Comparison of ENCODE assay signal across 16 cellular contexts in genomic region chr6:114167583-114168576, GRCh38.
DNase-seq lines count a peak whose midpoint lies in the region; TF ChIP-seq lines count a peak whose summit lies in the region.
"Had no signal": no experiment of that assay in that cellular context is flagged by ENCODE, and none has a peak within 500 bp of the region (broad histone marks: within the 10 kb centered on the region; RNA-seq: fewer than 3 reads in every experiment).

No MANE protein-coding gene starts in this region.

- H3K79me1 ChIP-seq in trophoblast cell (ENCODE audit: low read length): peaks cover 1% of the 10 kb centered on the region

- no peak overlapping the region for H3K4me2 ChIP-seq in trophoblast cell (ENCODE audit: low read length)

- H3K36me3 ChIP-seq in endodermal cell (ENCODE audit: control insufficient read depth, insufficient read depth, low read length) (no peaks in the 10 kb centered on the region), trophoblast cell (ENCODE audit: control insufficient read depth in 1 of 2, insufficient read depth in 2 of 2, low read length in 2 of 2) (no peaks in the 10 kb centered on the region)

- no peaks in the 10 kb centered on the region for H3K79me2 ChIP-seq in trophoblast cell (ENCODE audit: control insufficient read depth, insufficient read depth, low read length, poor library complexity)

- DNase-seq in ELF-1 (ENCODE audit: low read depth, low spot score): peak; percentile 30
- peak; percentile 26 for DNase-seq in HuH-7 (ENCODE audit: low spot score)
- DNase-seq in endodermal cell: no peak
- DNase-seq in trophoblast cell: no peak
- no peak for DNase-seq in stimulated activated CD4-positive, alpha-beta T cell treated with anti-CD3 and anti-CD28 coated beads, Interleukin-2, amount 100 ng/mL, for 24 hours
- DNase-seq in NCI-H2029 (lab: John Stamatoyannopoulos, UW): no peak
- no peak for DNase-seq in RPMI8226
- DNase-seq: ACHN; Calu3; CD4-positive, CD25-positive, alpha-beta regulatory T cell; DMS79; GOT3; NCI-H1436 treated with DMSO at 0.1 percent for 48 hours; NCI-H446; NCI-H774; SIG-M5 had no signal

- H3K9me3 ChIP-seq in endodermal cell (ENCODE audit: control insufficient read depth, low read length) (no peaks in the 10 kb centered on the region), trophoblast cell (ENCODE audit: insufficient read depth, low read depth, low read length) (no peaks in the 10 kb centered on the region)

- H3K27ac ChIP-seq in endodermal cell (ENCODE audit: low read depth, low read length): no peak overlapping the region
- no peak overlapping the region for H3K27ac ChIP-seq in trophoblast cell (ENCODE audit: low read depth, low read length)

- H3K9ac ChIP-seq in endodermal cell (ENCODE audit: extremely low read depth, low read length, poor library complexity, severe bottlenecking): no peak overlapping the region
- H3K9ac ChIP-seq in trophoblast cell (ENCODE audit: low read length): no peak overlapping the region

- H3K4me3 Mint-ChIP-seq in endodermal cell: no peak overlapping the region
- H3K4me3 Mint-ChIP-seq: CD4-positive, CD25-positive, alpha-beta regulatory T cell had no signal

- H3K4me3 ChIP-seq in endodermal cell (ENCODE audit: low read length): no peak overlapping the region
- H3K4me3 ChIP-seq in trophoblast cell (ENCODE audit: low read depth, low read length): no peak overlapping the region

- H3K27me3 ChIP-seq in endodermal cell (ENCODE audit: control insufficient read depth, insufficient read depth, low read length, poor library complexity, severe bottlenecking) (no peaks in the 10 kb centered on the region), trophoblast cell (ENCODE audit: insufficient read depth, low read length) (no peaks in the 10 kb centered on the region)

- H2BK120ac ChIP-seq in trophoblast cell (ENCODE audit: insufficient read depth, low read length, poor library complexity): no peak overlapping the region

- H3K4me1 ChIP-seq in endodermal cell (ENCODE audit: control insufficient read depth, insufficient read depth, low read length) (peaks cover 4% of the 10 kb centered on the region), trophoblast cell (ENCODE audit: control insufficient read depth in 1 of 2, insufficient read depth in 2 of 2, low read length in 2 of 2) (peaks cover 0 to 2% of the 10 kb centered on the region in 2 experiments)

- no peak overlapping the region for H4K91ac ChIP-seq in trophoblast cell (ENCODE audit: low read depth, low read length)

- H3K27ac Mint-ChIP-seq in endodermal cell: no peak overlapping the region
- H3K27ac Mint-ChIP-seq: CD4-positive, CD25-positive, alpha-beta regulatory T cell had no signal

- WGBS in endodermal cell (ENCODE audit: insufficient coverage in 1 of 2, insufficient read length in 1 of 2), 2 experiments: 85 to 91% methylated on average over 9 to 13 of the region's 13 CpGs
- 100% methylated on average over 4 of the region's 13 CpGs for WGBS in trophoblast cell (ENCODE audit: extremely low coverage, insufficient coverage, insufficient read length)

- peaks cover 20% of the 10 kb centered on the region for H3K4me1 Mint-ChIP-seq in endodermal cell
- H3K4me1 Mint-ChIP-seq: CD4-positive, CD25-positive, alpha-beta regulatory T cell had no signal

- no peak overlapping the region for H2BK5ac ChIP-seq in trophoblast cell (ENCODE audit: low read depth, low read length, poor library complexity)

- H2BK12ac ChIP-seq in trophoblast cell (ENCODE audit: low read length): peak overlapping the region; percentile 30

- no peak overlapping the region for H3K23ac ChIP-seq in trophoblast cell (ENCODE audit: low read length)

- H3K9me3 Mint-ChIP-seq in endodermal cell: no peaks in the 10 kb centered on the region

- no peak overlapping the region for H3K14ac ChIP-seq in trophoblast cell (ENCODE audit: low read length)

- no peaks in the 10 kb centered on the region for H3K27me3 Mint-ChIP-seq in endodermal cell (ENCODE audit: insufficient read depth)
- H3K27me3 Mint-ChIP-seq: CD4-positive, CD25-positive, alpha-beta regulatory T cell had no signal

- H3K18ac ChIP-seq in trophoblast cell (ENCODE audit: low read length): no peak overlapping the region

- peak; percentile 13 for TF ChIP-seq CTCF in endodermal cell (conservative IDR thresholded peaks at IDR 0.05)

- no peak overlapping the region for H4K12ac ChIP-seq in trophoblast cell (ENCODE audit: low read depth, low read length)

- no peak overlapping the region for H4K8ac ChIP-seq in trophoblast cell (ENCODE audit: low read depth, low read length)

- H3K4ac ChIP-seq in trophoblast cell (ENCODE audit: low read depth, low read length): no peak overlapping the region

- H3K36me3 Mint-ChIP-seq in endodermal cell (ENCODE audit: low read depth): no peaks in the 10 kb centered on the region
- H3K36me3 Mint-ChIP-seq: CD4-positive, CD25-positive, alpha-beta regulatory T cell had no signal

- H2AK5ac ChIP-seq in trophoblast cell (ENCODE audit: low read length): no peak overlapping the region

- H2AFZ ChIP-seq in trophoblast cell (ENCODE audit: insufficient read depth, low read length, poor library complexity): no peak overlapping the region

Comparison
In these comparisons a context has a peak if more than half of its experiments do, and no peak if none do; other contexts are left out.
1. DNase-seq: peak in ELF-1 (single experiment) and HuH-7 (single experiment); none in endodermal cell (single experiment), trophoblast cell (0 of 2), stimulated activated CD4-positive, alpha-beta T cell treated with anti-CD3 and anti-CD28 coated beads, Interleukin-2, amount 100 ng/mL, for 24 hours (0 of 2), NCI-H2029 (single experiment) and RPMI8226 (single experiment).